ENCODE assay signal across 8 cellular contexts in genomic region chr17:4365103-4365627, GRCh38. TPM values are rescaled to one million over a fixed set of nuclear protein-coding genes. Genes with fewer than 3 reads are reported as not detected.
A peak's percentile ranks its signal among the peaks of the same experiment; 100 is the strongest.
DNase-seq lines count a peak whose midpoint lies in the region; ATAC-seq and TF ChIP-seq lines count a peak whose summit lies in the region.

No MANE protein-coding gene starts in this region.

- TF ChIP-seq CTCF in WERI-Rb-1 (IDR thresholded peaks at IDR 0.05; ENCODE audit: low read depth, low read length) (no peak), breast epithelium (IDR thresholded peaks at IDR 0.05) (no peak)

- TF ChIP-seq POLR2A in breast epithelium (IDR thresholded peaks at IDR 0.05) = no peak

- H3K36me3 ChIP-seq in WERI-Rb-1 (peaks cover 23% of the 10 kb centered on the region), breast epithelium (no peaks in the 10 kb centered on the region), skeletal muscle satellite cell (ENCODE audit: insufficient read depth, low read length) (no peaks in the 10 kb centered on the region)

- peak overlapping the region; percentile 77 for H3K4me3 ChIP-seq in WERI-Rb-1 (ENCODE audit: low read depth, low read length)
- H3K4me3 ChIP-seq in breast epithelium = peak overlapping the region; percentile 88 to 100 (median 100)
- peak overlapping the region; percentile 93 for H3K4me3 ChIP-seq in iPS-18c (ENCODE audit: insufficient read depth, low read depth, low read length)
- H3K4me3 ChIP-seq in skeletal muscle satellite cell (ENCODE audit: low read length) = peak overlapping the region; percentile 88

- H3K4me2 ChIP-seq in skeletal muscle satellite cell (ENCODE audit: low read length) = peak overlapping the region; percentile 85

- H3K27ac ChIP-seq in WERI-Rb-1 = peak overlapping the region; percentile 94
- H3K27ac ChIP-seq in breast epithelium = peak overlapping the region; percentile 96

- DNase-seq in A172 (ENCODE audit: low spot score) = peak; percentile 89
- peak; percentile 77 for DNase-seq in NCI-H2196 (lab: John Stamatoyannopoulos, UW; ENCODE audit: unreplicated experiment)
- DNase-seq in WERI-Rb-1 = peak; percentile 94
- DNase-seq in breast epithelium (ENCODE audit: low spot score in 2 of 2) = peak; percentile 84 to 87

- intact Hi-C loops in breast epithelium (cut with DNase I; ENCODE audit: low total_unique reads) = no loop called here

- ATAC-seq in GM18867 (IDR thresholded peaks at IDR 0.05; ENCODE audit: unreplicated experiment) (peak; percentile 50), HG03108 (IDR thresholded peaks at IDR 0.05; ENCODE audit: unreplicated experiment) (peak; percentile 43)

- H3K9ac ChIP-seq in skeletal muscle satellite cell (ENCODE audit: low read depth, low read length) = peak overlapping the region; percentile 97

- H3K9me3 ChIP-seq in WERI-Rb-1 (ENCODE audit: severe bottlenecking) (no peaks in the 10 kb centered on the region), breast epithelium (no peaks in the 10 kb centered on the region), iPS-18c (ENCODE audit: control insufficient read depth, insufficient read depth, low read length) (no peaks in the 10 kb centered on the region), skeletal muscle satellite cell (replicated peaks; ENCODE audit: low read length) (no peaks in the 10 kb centered on the region)

- H3K4me1 ChIP-seq in breast epithelium (peaks cover 0 to 4% of the 10 kb centered on the region in 2 donors), skeletal muscle satellite cell (ENCODE audit: control insufficient read depth, insufficient read depth, low read length) (peaks cover 4% of the 10 kb centered on the region)

- H3K27me3 ChIP-seq in WERI-Rb-1 (ENCODE audit: insufficient read depth, low read depth, severe bottlenecking) (no peaks in the 10 kb centered on the region), breast epithelium (no peaks in the 10 kb centered on the region), skeletal muscle satellite cell (ENCODE audit: control insufficient read depth, insufficient read depth, low read length) (no peaks in the 10 kb centered on the region)

RNA-seq across cellular contexts. Expression of gene UBE2G1, which starts 1.3 kb away (rescaled TPM):
- 76.8 and 79.0 TPM in 2 replicates for total RNA-seq in A172 (2014; rRNA removed; shearing (Covaris generic))
- total RNA-seq in breast epithelium = 10 to 100 TPM; 43.3 to 56.5 (median 43.4) TPM
- total RNA-seq in skeletal muscle satellite cell (2012; rRNA removed) = 32.3 and 37.8 TPM in 2 replicates

Comparison
In these comparisons a context has a peak if more than half of its experiments do, and no peak if none do; other contexts are left out.
1. Peak in every context shown above with its lines: DNase-seq, ATAC-seq, H3K4me3 ChIP-seq and H3K27ac ChIP-seq.